20 cellular contexts compared by ENCODE assay signal in genomic region chrX:137550561-137551305, GRCh38. TPM values are rescaled to one million over a fixed set of nuclear protein-coding genes. Genes with fewer than 3 reads are reported as not detected.
DNase-seq lines count a peak whose midpoint lies in the region; ATAC-seq and TF ChIP-seq lines count a peak whose summit lies in the region.
"Had no signal": no experiment of that assay in that cellular context is flagged by ENCODE, and none has a peak within 500 bp of the region (broad histone marks: within the 10 kb centered on the region; RNA-seq: fewer than 3 reads in every experiment).

No MANE protein-coding gene starts in this region.

- H3K36me3 ChIP-seq in ES-I3 (ENCODE audit: insufficient read depth, low read length) = no peaks in the 10 kb centered on the region
- H3K36me3 ChIP-seq in HUES6 (ENCODE audit: control insufficient read depth, insufficient read depth, low read length) = no peaks in the 10 kb centered on the region
- no peaks in the 10 kb centered on the region for H3K36me3 ChIP-seq in endodermal cell (ENCODE audit: control insufficient read depth, insufficient read depth, low read length)
- H3K36me3 ChIP-seq in neuron (ENCODE audit: insufficient read depth, low read length) = no peaks in the 10 kb centered on the region
- no peaks in the 10 kb centered on the region for H3K36me3 ChIP-seq in lower lobe of right lung
- H3K36me3 ChIP-seq in gastroesophageal sphincter = no peaks in the 10 kb centered on the region
- H3K36me3 ChIP-seq: BLaER1 treated with 17β-estradiol and CSF1 and Interleukin-3, amounts not matched to agents 10 nM and 100 nM; MG63 had no signal

- peaks cover 5% of the 10 kb centered on the region for H3K4me1 ChIP-seq in ES-I3 (ENCODE audit: insufficient read depth, low read length)
- peaks cover 30% of the 10 kb centered on the region for H3K4me1 ChIP-seq in HUES6 (ENCODE audit: control insufficient read depth, insufficient read depth, low read length)
- H3K4me1 ChIP-seq in endodermal cell (ENCODE audit: control insufficient read depth, insufficient read depth, low read length) = peaks cover 3% of the 10 kb centered on the region
- H3K4me1 ChIP-seq in neuron (ENCODE audit: insufficient read depth, low read length) = no peaks in the 10 kb centered on the region
- no peaks in the 10 kb centered on the region for H3K4me1 ChIP-seq in lower lobe of right lung
- H3K4me1 ChIP-seq in gastroesophageal sphincter = peaks cover 0 to 13% (median 0%) of the 10 kb centered on the region in 3 donors
- H3K4me1 ChIP-seq: BLaER1 treated with 17β-estradiol and CSF1 and Interleukin-3, amounts not matched to agents 10 nM and 100 nM had no signal

- no peak overlapping the region for H3K27ac Mint-ChIP-seq in endodermal cell
- H3K27ac Mint-ChIP-seq: progenitor cell of endocrine pancreas had no signal

- H3K9me3 ChIP-seq in ES-I3 (ENCODE audit: control insufficient read depth, insufficient read depth, low read length) (no peaks in the 10 kb centered on the region), HUES6 (ENCODE audit: control insufficient read depth, insufficient read depth, low read depth, low read length) (no peaks in the 10 kb centered on the region), endodermal cell (ENCODE audit: control insufficient read depth, low read length) (no peaks in the 10 kb centered on the region), neuron (ENCODE audit: low read length) (no peaks in the 10 kb centered on the region), lower lobe of right lung (no peaks in the 10 kb centered on the region), gastroesophageal sphincter (no peaks in the 10 kb centered on the region)
- H3K9me3 ChIP-seq: MG63 had no signal

- peak overlapping the region; percentile 46 for H3K4me3 Mint-ChIP-seq in endodermal cell

- H3K27ac ChIP-seq in HUES6 (ENCODE audit: low read depth, low read length) (peak overlapping the region; percentile 14; the same call in 1 of the 2 replicates), endodermal cell (ENCODE audit: low read depth, low read length) (peak overlapping the region; percentile 92), lower lobe of right lung (no peak overlapping the region), gastroesophageal sphincter (no peak overlapping the region)
- H3K27ac ChIP-seq: BLaER1 treated with 17β-estradiol and CSF1 and Interleukin-3, amounts not matched to agents 10 nM and 100 nM had no signal

- H3K9ac ChIP-seq in ES-I3 (ENCODE audit: low read depth, low read length) (peak overlapping the region; percentile 42), HUES6 (ENCODE audit: low read length) (peak overlapping the region; percentile 78), endodermal cell (ENCODE audit: extremely low read depth, low read length, poor library complexity, severe bottlenecking) (no peak overlapping the region)
- H3K9ac ChIP-seq: BLaER1 treated with 17β-estradiol and CSF1 and Interleukin-3, amounts not matched to agents 10 nM and 100 nM had no signal

- no peak overlapping the region for H2AFZ ChIP-seq in neuron (ENCODE audit: low read depth, low read length)

- TF ChIP-seq CTCF in endodermal cell (conservative IDR thresholded peaks at IDR 0.05) (no peak), lower lobe of right lung (IDR thresholded peaks at IDR 0.05) (no peak), gastroesophageal sphincter (IDR thresholded peaks at IDR 0.05) (no peak)

- no peak for TF ChIP-seq EP300 in gastroesophageal sphincter (IDR thresholded peaks at IDR 0.05)

- no peaks in the 10 kb centered on the region for H3K36me3 Mint-ChIP-seq in endodermal cell (ENCODE audit: low read depth)

- H3K4me3 ChIP-seq in HUES6 (ENCODE audit: low read depth, low read length) = peak overlapping the region; percentile 53
- H3K4me3 ChIP-seq in endodermal cell (ENCODE audit: low read length) = peak overlapping the region; percentile 64
- H3K4me3 ChIP-seq in neuron (ENCODE audit: low read length) = peak overlapping the region; percentile 34
- H3K4me3 ChIP-seq in lower lobe of right lung = no peak overlapping the region
- peak overlapping the region in 1 of 2 donors; percentile 26 for H3K4me3 ChIP-seq in gastroesophageal sphincter
- H3K4me3 ChIP-seq: BLaER1 treated with 17β-estradiol and CSF1 and Interleukin-3, amounts not matched to agents 10 nM and 100 nM; MG63 had no signal

- H3K27me3 ChIP-seq in HUES6 (ENCODE audit: control insufficient read depth, insufficient read depth, low read length) (peaks cover 48% of the 10 kb centered on the region), endodermal cell (ENCODE audit: control insufficient read depth, insufficient read depth, low read length, poor library complexity, severe bottlenecking) (peaks cover 47% of the 10 kb centered on the region), neuron (ENCODE audit: insufficient read depth, low read length) (peaks cover 6% of the 10 kb centered on the region), lower lobe of right lung (ENCODE audit: low read depth) (peaks cover 56% of the 10 kb centered on the region), gastroesophageal sphincter (peaks cover 81% of the 10 kb centered on the region)
- H3K27me3 ChIP-seq: MG63 had no signal

- H3K27me3 Mint-ChIP-seq in endodermal cell (ENCODE audit: insufficient read depth) = peaks cover 46% of the 10 kb centered on the region

- intact Hi-C loops in lower lobe of right lung (cut with DNase I) = no loop called here

- DNase-seq in endodermal cell (peak; percentile 73), lower lobe of right lung (no peak)
- DNase-seq: activated CD4-positive, alpha-beta T cell treated with anti-CD3 and anti-CD28 coated beads for 48 hours; amygdala; effector CD8-positive, alpha-beta T cell; islet precursor cell; MG63; NCI-H2081 treated with DMSO at 0.1 percent for 48 hours; NCI-H82; T-helper 9 cell had no signal

- WGBS in endodermal cell (ENCODE audit: insufficient coverage in 1 of 2, insufficient read length in 1 of 2), 2 experiments = 10% methylated on average over 38 of the region's 51 CpGs; no CpG with 5 or more reads in 1 of the 2 experiments
- 4 to 10% methylated on average over 7 to 9 of the region's 51 CpGs for WGBS in gastroesophageal sphincter (ENCODE audit: low coverage in 1 of 2), 2 donors

- ATAC-seq in lower lobe of right lung = no peak
- no peak for ATAC-seq in HG02571 (IDR thresholded peaks at IDR 0.05; ENCODE audit: unreplicated experiment)
- no peak for ATAC-seq in gastroesophageal sphincter

- peaks cover 4% of the 10 kb centered on the region for H3K4me1 Mint-ChIP-seq in endodermal cell

- peaks cover 45% of the 10 kb centered on the region for H3K9me3 Mint-ChIP-seq in endodermal cell

- TF ChIP-seq POLR2A in gastroesophageal sphincter (IDR thresholded peaks at IDR 0.05) = no peak

RNA-seq across cellular contexts. Expression of gene ZIC3, which starts 15.2 kb away (rescaled TPM):
- total RNA-seq in endodermal cell (100 to 1,000 TPM; 129 to 130 TPM), lower lobe of right lung (not detected), gastroesophageal sphincter (not detected)
- 135 TPM for polyA plus RNA-seq in endodermal cell (2013, experiment 1 of 2)
- polyA plus RNA-seq in endodermal cell (2013, experiment 2 of 2) = 126 TPM
- total RNA-seq: fibroblast of villous mesenchyme, HT1080, mucosa of gallbladder had no signal

Comparison
In these comparisons a context has a peak if more than half of its experiments do, and no peak if none do; other contexts are left out.
1. H3K27ac ChIP-seq: peak in HUES6 (single experiment) and endodermal cell (single experiment); none in lower lobe of right lung (single experiment) and gastroesophageal sphincter (0 of 4).
2. RNA of gene ZIC3, which starts 15.2 kb away (total RNA-seq): 129 to 130 TPM in endodermal cell; not detected in lower lobe of right lung (single experiment) and not detected in gastroesophageal sphincter; every median in the first group is over 100 times any median in the second.